10 cellular contexts compared by ENCODE assay signal in genomic region chr7:12519682-12520009, GRCh38. TPM values are rescaled to one million over a fixed set of nuclear protein-coding genes. Genes with fewer than 3 reads are reported as not detected.
"Had no signal": no experiment of that assay in that cellular context is flagged by ENCODE, and none has a peak within 500 bp of the region (broad histone marks: within the 10 kb centered on the region; RNA-seq: fewer than 3 reads in every experiment).

No MANE protein-coding gene starts in this region.

- H3K4me1 ChIP-seq: ascending aorta, esophagus muscularis mucosa, transverse colon had no signal

- DNase-seq: activated CD4-positive, alpha-beta memory T cell treated with anti-CD3 and anti-CD28 coated beads for 36 hours; activated CD4-positive, alpha-beta T cell treated with anti-CD3 and anti-CD28 coated beads for 1 hour; activated CD8-positive, alpha-beta memory T cell treated with anti-CD3 and anti-CD28 coated beads, Interleukin-2, amount 50 U/mL, for 4 hours; activated T-cell treated with anti-CD3 and anti-CD28 coated beads, Interleukin-2, amount 50 U/mL, for 72 hours; hypothalamus; transverse colon had no signal

- H3K4me3 ChIP-seq: ascending aorta, esophagus muscularis mucosa, skin epidermis, transverse colon had no signal

- H3K36me3 ChIP-seq: ascending aorta, esophagus muscularis mucosa, transverse colon had no signal

- H3K4me3 Mint-ChIP-seq: activated CD4-positive, alpha-beta memory T cell treated with anti-CD3 and anti-CD28 coated beads for 36 hours; activated T-cell treated with anti-CD3 and anti-CD28 coated beads, Interleukin-2, amount 50 U/mL, for 72 hours; mesothelial cell of epicardium had no signal

- ATAC-seq: activated T-cell treated with anti-CD3 and anti-CD28 coated beads, Interleukin-2, amount 50 U/mL, for 72 hours had no signal

- H3K27me3 ChIP-seq: ascending aorta, esophagus muscularis mucosa, transverse colon had no signal

- H3K27ac ChIP-seq: ascending aorta, esophagus muscularis mucosa, skin epidermis, transverse colon had no signal

- H3K9me3 ChIP-seq: transverse colon had no signal

- H3K27ac Mint-ChIP-seq: activated CD4-positive, alpha-beta memory T cell treated with anti-CD3 and anti-CD28 coated beads for 36 hours; activated T-cell treated with anti-CD3 and anti-CD28 coated beads, Interleukin-2, amount 50 U/mL, for 72 hours; mesothelial cell of epicardium had no signal

RNA-seq across cellular contexts. Expression of gene SCIN, which starts 50.9 kb away (rescaled TPM):
- total RNA-seq: ascending aorta had no signal
